Comparison of ENCODE assay signal across 23 cellular contexts in genomic region chr12:94684416-94684815, GRCh38.
"Had no signal": no experiment of that assay in that cellular context is flagged by ENCODE, and none has a peak within 500 bp of the region (broad histone marks: within the 10 kb centered on the region; RNA-seq: fewer than 3 reads in every experiment).

No MANE protein-coding gene starts in this region.

- H3K9me3 ChIP-seq: SJSA1 had no signal

- H3K27me3 ChIP-seq: SJSA1 had no signal

- DNase-seq: KBM-7, MV-4-11, NCI-H1048, NCI-H1105, NCI-H1417, NCI-H1436 treated with DMSO at 0.1 percent for 48 hours, NCI-H1694, NCI-H187 treated with DMSO at 0.1 percent for 48 hours, NCI-H2029 treated with DMSO at 0.1 percent for 48 hours, NCI-H2227 treated with DMSO at 0.1 percent for 48 hours, NCI-H510A, NCI-H524 treated with DMSO at 0.1 percent for 48 hours, NCI-H69, NCI-H774, Right ventricle myocardium superior, RPMI8226, SIG-M5 had no signal

- H3K4me3 ChIP-seq: SJSA1, SK-N-MC had no signal

- H3K27me3 Mint-ChIP-seq: IgD-negative memory B cell had no signal

- H3K27ac ChIP-seq: HL-60, SJSA1, SK-N-MC had no signal

- H3K36me3 ChIP-seq: SJSA1 had no signal

- FAIRE-seq: HTR-8/SVneo, RCC 7860 had no signal

- H3K9me3 Mint-ChIP-seq: IgD-negative memory B cell had no signal

- H3K4me3 Mint-ChIP-seq: IgD-negative memory B cell had no signal
